24 cellular contexts compared by ENCODE assay signal in genomic region chr3:45168451-45168850, GRCh38. TPM values are rescaled to one million over a fixed set of nuclear protein-coding genes. Genes with fewer than 3 reads are reported as not detected.
DNase-seq lines count a peak whose midpoint lies in the region; ATAC-seq and TF ChIP-seq lines count a peak whose summit lies in the region.
"Had no signal": no experiment of that assay in that cellular context is flagged by ENCODE, and none has a peak within 500 bp of the region (broad histone marks: within the 10 kb centered on the region; RNA-seq: fewer than 3 reads in every experiment).

No MANE protein-coding gene starts in this region.

- H3K9me3 ChIP-seq in IMR-90 (ENCODE audit: control insufficient read depth, insufficient read depth, low read length) (no peaks in the 10 kb centered on the region), upper lobe of right lung (no peaks in the 10 kb centered on the region)
- H3K9me3 ChIP-seq: thoracic aorta had no signal

- dilution Hi-C loops in IMR-90 (cut with HindIII; ENCODE audit: low sequenced_read_pairs, unreplicated experiment) = no loop called here

- H3K36me3 Mint-ChIP-seq in Calu3 (ENCODE audit: insufficient read depth, unreplicated experiment) = no peaks in the 10 kb centered on the region
- no peaks in the 10 kb centered on the region for H3K36me3 Mint-ChIP-seq in brain
- H3K36me3 Mint-ChIP-seq in nephron (ENCODE audit: low read depth) = no peaks in the 10 kb centered on the region
- H3K36me3 Mint-ChIP-seq: memory B cell, WTC11 had no signal

- H2AK5ac ChIP-seq in IMR-90 (ENCODE audit: low read depth, low read length) = no peak overlapping the region

- H4K8ac ChIP-seq in IMR-90 (ENCODE audit: low read depth in 2 of 2, low read length in 2 of 2) = peak overlapping the region; percentile 34 to 57; a peak in 3 of 4 replicates

- no peak for TF ChIP-seq RAD21 in IMR-90 (IDR thresholded peaks at IDR 0.05; ENCODE audit: low read length)

- H3K56ac ChIP-seq in IMR-90 (ENCODE audit: extremely low read depth, insufficient read depth, low read length) = peak overlapping the region; percentile 29; the same call in 1 of the 2 replicates

- H2AK9ac ChIP-seq in IMR-90 (replicated peaks; ENCODE audit: low read depth, low read length, poor library complexity) = no peak overlapping the region

- H3K27me3 ChIP-seq in IMR-90 (ENCODE audit: control insufficient read depth, insufficient read depth, low read length) = no peaks in the 10 kb centered on the region
- H3K27me3 ChIP-seq in upper lobe of right lung = no peaks in the 10 kb centered on the region

- no peaks in the 10 kb centered on the region; a peak in 1 of 4 replicates for H3K79me1 ChIP-seq in IMR-90 (ENCODE audit: low read depth in 1 of 2, low read length in 2 of 2)

- H3K27me3 Mint-ChIP-seq in Calu3 (ENCODE audit: unreplicated experiment) (no peaks in the 10 kb centered on the region), brain (peaks cover 11% of the 10 kb centered on the region), nephron (ENCODE audit: low read depth) (peaks cover 19% of the 10 kb centered on the region)

- no peaks in the 10 kb centered on the region for H3K36me3 ChIP-seq in IMR-90 (ENCODE audit: control insufficient read depth, insufficient read depth, low read length)
- H3K36me3 ChIP-seq in upper lobe of right lung = no peaks in the 10 kb centered on the region
- H3K36me3 ChIP-seq: thoracic aorta had no signal

- no peak overlapping the region for H2AFZ ChIP-seq in IMR-90 (replicated peaks; ENCODE audit: low read length, poor library complexity)

- H2BK15ac ChIP-seq in IMR-90 (ENCODE audit: low read depth, low read length) = peak overlapping the region; percentile 59; the same call in 2 of the 3 replicates

- H3K4me3 Mint-ChIP-seq in Calu3 (ENCODE audit: low read depth, unreplicated experiment) (no peak overlapping the region), brain (no peak overlapping the region), nephron (no peak overlapping the region)
- H3K4me3 Mint-ChIP-seq: activated CD8-positive, alpha-beta T cell treated with anti-CD3 and anti-CD28 coated beads for 36 hours; activated naive CD4-positive, alpha-beta T cell treated with anti-CD3 and anti-CD28 coated beads for 36 hours; memory B cell; nephron progenitor cell; WTC11 had no signal

- H3K9me3 Mint-ChIP-seq in Calu3 (ENCODE audit: low read depth, unreplicated experiment) (no peaks in the 10 kb centered on the region), brain (peaks cover 3 to 14% (median 9%) of the 10 kb centered on the region in 5 experiments), nephron (peaks cover 6% of the 10 kb centered on the region)
- H3K9me3 Mint-ChIP-seq: activated naive CD4-positive, alpha-beta T cell treated with anti-CD3 and anti-CD28 coated beads for 36 hours; memory B cell; WTC11 had no signal

- H3K18ac ChIP-seq in IMR-90 (ENCODE audit: low read depth, low read length) = peak overlapping the region; percentile 48; the same call in 1 of the 2 replicates

- H2BK120ac ChIP-seq in IMR-90 (ENCODE audit: low read depth, low read length) = peak overlapping the region; percentile 64

- H3K27ac ChIP-seq in IMR-90 (ENCODE audit: insufficient read depth, low read length) = no peak overlapping the region
- H3K27ac ChIP-seq in upper lobe of right lung = no peak overlapping the region

- peak overlapping the region; percentile 53 for H4K91ac ChIP-seq in IMR-90 (ENCODE audit: insufficient read depth, low read depth, low read length)

- H4K20me1 ChIP-seq in IMR-90 (ENCODE audit: insufficient read depth, low read length) = no peaks in the 10 kb centered on the region

- H3K27ac Mint-ChIP-seq in Calu3 (ENCODE audit: unreplicated experiment) = peak overlapping the region; percentile 68
- peak overlapping the region in 4 of 5 experiments; percentile 93 to 95 (median 94) for H3K27ac Mint-ChIP-seq in brain
- H3K27ac Mint-ChIP-seq in nephron = peak overlapping the region in 2 of 3 experiments; percentile 13 to 64
- H3K27ac Mint-ChIP-seq: activated CD8-positive, alpha-beta T cell treated with anti-CD3 and anti-CD28 coated beads for 36 hours; memory B cell; nephron progenitor cell; WTC11 had no signal

- CTCF ChIA-PET in Calu3 (lab: Charles Lee) = no interaction called here
- CTCF ChIA-PET in IMR-90 (lab: Yijun Ruan, JAX) = interaction anchor here (0.9 kb wide), 1 partner anchor 113 kb away, joined by 3 read pairs; no protein-coding TSS in a partner anchor

- BruUV-seq in Calu3 (replicated peaks; lab: Mats Ljungman, UMichigan) = no TSS peak
- BruUV-seq in IMR-90 (replicated peaks; lab: Mats Ljungman, UMichigan) = no TSS peak

- peak overlapping the region; percentile 24; the same call in 1 of the 2 replicates for H3K4ac ChIP-seq in IMR-90 (ENCODE audit: low read depth, low read length)

- no peak for TF ChIP-seq POLR2A in IMR-90 (IDR thresholded peaks at IDR 0.05; ENCODE audit: low read depth, low read length)

- H3K4me1 Mint-ChIP-seq in Calu3 (ENCODE audit: low read depth, unreplicated experiment) = peaks cover 23% of the 10 kb centered on the region
- H3K4me1 Mint-ChIP-seq in brain = peaks cover 38% of the 10 kb centered on the region
- peaks cover 37% of the 10 kb centered on the region for H3K4me1 Mint-ChIP-seq in nephron

- H3K9me1 ChIP-seq in IMR-90 (ENCODE audit: insufficient read depth, low read length) = peaks cover 17% of the 10 kb centered on the region

- peak overlapping the region; percentile 67 for H3K14ac ChIP-seq in IMR-90 (replicated peaks; ENCODE audit: low read depth, low read length)

- peaks cover 17% of the 10 kb centered on the region for H3K4me1 ChIP-seq in IMR-90 (ENCODE audit: control insufficient read depth, insufficient read depth, low read length)
- peaks cover 9% of the 10 kb centered on the region for H3K4me1 ChIP-seq in upper lobe of right lung

- DNase-seq in Calu3 (no peak), IMR-90 (no peak), upper lobe of right lung (no peak)
- DNase-seq: activated CD8-positive, alpha-beta T cell treated with anti-CD3 and anti-CD28 coated beads for 36 hours; activated naive CD4-positive, alpha-beta T cell treated with anti-CD3 and anti-CD28 coated beads for 36 hours; aorta; kidney glomerular epithelial cell; MM.1S; NCI-H146; NCI-H2171 treated with DMSO at 0.1 percent for 48 hours; NCI-H526 treated with DMSO at 0.1 percent for 48 hours; nephron progenitor cell; posterior cingulate gyrus; SIG-M5; stimulated activated naive CD4-positive, alpha-beta T cell; T-helper 9 cell had no signal

- H3K4me2 ChIP-seq in IMR-90 (ENCODE audit: low read depth, low read length) = no peak overlapping the region

- in situ Hi-C loops in IMR-90 (cut with MboI; ENCODE audit: low sequenced_read_pairs) = no loop called here

- H3K23ac ChIP-seq in IMR-90 (ENCODE audit: low read depth, low read length) = peak overlapping the region; percentile 77; the same call in 1 of the 2 replicates

- intact Hi-C loops in Calu3 (cut with micrococcal nuclease; ENCODE audit: unreplicated experiment) = loop anchor here (5.0 kb wide), 1 partner anchor 46 kb away; no protein-coding TSS in a partner anchor
- intact Hi-C loops in IMR-90 (cut with micrococcal nuclease) = no loop called here
- intact Hi-C loops in upper lobe of right lung (cut with DNase I) = no loop called here

- peak overlapping the region; percentile 65 for H2BK20ac ChIP-seq in IMR-90 (ENCODE audit: low read depth, low read length)

- H4K5ac ChIP-seq in IMR-90 (ENCODE audit: low read depth, low read length) = peak overlapping the region; percentile 71; the same call in 1 of the 2 replicates

- H3K4me3 ChIP-seq in IMR-90 (ENCODE audit: insufficient read depth, low read depth, low read length) = no peak overlapping the region
- no peak overlapping the region for H3K4me3 ChIP-seq in upper lobe of right lung
- H3K4me3 ChIP-seq: thoracic aorta had no signal

- ATAC-seq in IMR-90 (ENCODE audit: low read depth) (no peak), HG02981 (IDR thresholded peaks at IDR 0.05; ENCODE audit: unreplicated experiment) (no peak), upper lobe of right lung (no peak), GM19324 (IDR thresholded peaks at IDR 0.05; ENCODE audit: low FRiP score, unreplicated experiment) (no peak)
- ATAC-seq: activated CD8-positive, alpha-beta T cell treated with anti-CD3 and anti-CD28 coated beads for 36 hours; esophagus mucosa; WTC11 had no signal

- TF ChIP-seq CTCF in Calu3 (IDR thresholded peaks at IDR 0.05; ENCODE audit: unreplicated experiment) = no peak
- TF ChIP-seq CTCF in IMR-90 (conservative IDR thresholded peaks at IDR 0.05; ENCODE audit: low read depth, low read length) = no peak
- TF ChIP-seq CTCF in brain (conservative IDR thresholded peaks at IDR 0.05) = no peak
- no peak for TF ChIP-seq CTCF in nephron (IDR thresholded peaks at IDR 0.05; ENCODE audit: unreplicated experiment in 3 of 3)
- no peak for TF ChIP-seq CTCF in upper lobe of right lung (IDR thresholded peaks at IDR 0.05)

- no peak overlapping the region; the same call in 1 of the 2 replicates for H3K9ac ChIP-seq in IMR-90 (ENCODE audit: low read depth, low read length)

- WGBS in IMR-90 (ENCODE audit: extremely low coverage in 2 of 2, insufficient read length in 1 of 2), 2 experiments = no CpG with 5 or more reads among the region's 4 CpGs

- H2BK5ac ChIP-seq in IMR-90 (ENCODE audit: low read depth, low read length, poor library complexity, severe bottlenecking) = peak overlapping the region; percentile 92

- POLR2A ChIA-PET in IMR-90 (lab: Charles Lee; ENCODE audit: unreplicated experiment) = interaction anchor here (0.6 to 0.8 kb wide), 2 partner anchors 16 to 41 kb away, joined by 3 to 4 read pairs; no protein-coding TSS in a partner anchor

TF ChIP-seq in IMR-90, 13 proteins besides CTCF, POLR2A, EP300 and RAD21 (continues in another document):
- TF ChIP-seq FOS (IDR thresholded peaks at IDR 0.05; ENCODE audit: low read depth, low read length) (no peak), SMC3 (IDR thresholded peaks at IDR 0.05; ENCODE audit: low read depth, low read length) (no peak), RFX5 (IDR thresholded peaks at IDR 0.05; ENCODE audit: low read depth, low read length) (no peak), MAFK (IDR thresholded peaks at IDR 0.05; ENCODE audit: low read depth, low read length) (no peak), CEBPB (IDR thresholded peaks at IDR 0.05; ENCODE audit: low read depth, low read length) (no peak), MAZ (IDR thresholded peaks at IDR 0.05; ENCODE audit: borderline replicate concordance, low read depth, low read length) (no peak)

RNA-seq across cellular contexts. Expression of gene CDCP1, which starts 22.3 kb away (rescaled TPM):
- 66.4 and 66.9 TPM in 2 replicates for total RNA-seq in Calu3 (2022)
- 2.5 TPM in 2 replicates for total RNA-seq in IMR-90 (2012; rRNA removed)
- polyA plus RNA-seq in IMR-90 (2012; rRNA removed) = 3.1 and 3.8 TPM in 2 replicates
- 1.6 and 3.5 TPM in 2 replicates for polyA plus RNA-seq in IMR-90 (2012; cell fraction: cytosol; rRNA removed)
- polyA plus RNA-seq in IMR-90 (2012; cell fraction: nucleus; rRNA removed; ENCODE audit: low replicate concordance) = 1.5 and 3.9 TPM in 2 replicates
- 0.93 TPM for polyA plus RNA-seq in brain (ENCODE audit: insufficient read depth, low read depth, low replicate concordance)
- 19.1 TPM for total RNA-seq in upper lobe of right lung

RNA-seq across cellular contexts. Expression of gene TMEM158, which starts 57.6 kb away (rescaled TPM):
- 2.2 and 2.5 TPM in 2 replicates for total RNA-seq in Calu3 (2022)
- total RNA-seq in IMR-90 (2012; rRNA removed) = 1.6 and 3.3 TPM in 2 replicates
- 16.4 and 23.3 TPM in 2 replicates for polyA plus RNA-seq in IMR-90 (2012; rRNA removed)
- polyA plus RNA-seq in IMR-90 (2012; cell fraction: cytosol; rRNA removed) = 45.4 and 87.2 TPM in 2 replicates
- polyA plus RNA-seq in IMR-90 (2012; cell fraction: nucleus; rRNA removed; ENCODE audit: low replicate concordance) = 28.4 and 28.8 TPM in 2 replicates
- 13.0 TPM for polyA plus RNA-seq in brain (ENCODE audit: insufficient read depth, low read depth, low replicate concordance)
- total RNA-seq in upper lobe of right lung = 2.1 TPM
- total RNA-seq: activated CD8-positive, alpha-beta T cell treated with anti-CD3 and anti-CD28 coated beads for 36 hours; activated naive CD4-positive, alpha-beta T cell treated with anti-CD3 and anti-CD28 coated beads for 36 hours had no signal

Comparison
In these comparisons a context has a peak if more than half of its experiments do, and no peak if none do; other contexts are left out.
1. H3K27ac Mint-ChIP-seq: peak in every context shown above with its lines; median percentile 94 in brain; 68 in Calu3; 38 in nephron.